In the genomic region with DNA sequence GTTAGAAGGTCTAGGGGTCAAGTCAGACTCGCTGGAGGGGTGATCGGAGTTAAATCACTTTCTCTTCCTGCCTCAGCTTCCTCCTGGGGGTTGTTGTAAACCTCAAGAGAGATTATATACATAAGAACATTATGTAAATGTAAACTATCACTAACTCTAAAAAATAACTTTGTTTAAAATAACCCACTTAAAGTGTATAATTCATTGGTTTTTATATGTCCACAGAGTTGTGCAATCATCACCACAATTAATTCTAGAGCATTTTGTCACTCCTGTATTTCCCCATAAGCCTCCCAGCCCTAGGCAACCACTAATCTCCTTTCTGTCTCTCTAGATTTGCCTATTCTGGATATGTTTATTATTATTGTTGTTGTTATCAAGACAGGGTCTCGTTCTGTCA, we compare ENCODE assay signal across 25 cellular contexts. TPM values are rescaled to one million over a fixed set of nuclear protein-coding genes. Genes with fewer than 3 reads are reported as not detected.
DNase-seq lines count a peak whose midpoint lies in the region; ATAC-seq lines count a peak whose summit lies in the region.
"Had no signal": no experiment of that assay in that cellular context is flagged by ENCODE, and none has a peak within 500 bp of the region (broad histone marks: within the 10 kb centered on the region; RNA-seq: fewer than 3 reads in every experiment).

No MANE protein-coding gene starts in this region.

- no peaks in the 10 kb centered on the region for H3K9me3 ChIP-seq in SK-N-MC (ENCODE audit: low read depth, low read length)
- H3K9me3 ChIP-seq: BE2C, left ventricle myocardium inferior, stomach, thyroid gland had no signal

- H3K9ac ChIP-seq in SK-N-MC (ENCODE audit: insufficient read length), result no peak overlapping the region

- H3K36me3 Mint-ChIP-seq in activated T-cell treated with anti-CD3 and anti-CD28 coated beads, Interleukin-2, amount 50 U/mL, for 72 hours (ENCODE audit: insufficient read depth in 2 of 2), result peaks cover 2 to 18% of the 10 kb centered on the region in 2 donors
- H3K36me3 Mint-ChIP-seq in T-cell, result peaks cover 40% of the 10 kb centered on the region

- POLR2A ChIA-PET in T-cell (lab: Charles Lee), result interaction anchor here in 1 of 2 donors (0.7 kb wide), 1 partner anchor 371 kb away, joined by 3 read pairs; no protein-coding TSS in a partner anchor

- H3K36me3 ChIP-seq in SK-N-MC (ENCODE audit: insufficient read depth, low read length), result peaks cover 48% of the 10 kb centered on the region

- CTCF ChIA-PET in T-cell (lab: Charles Lee), result no interaction called here

- peak overlapping the region; percentile 58 for H3K27ac Mint-ChIP-seq in activated T-cell treated with anti-CD3 and anti-CD28 coated beads, Interleukin-2, amount 50 U/mL, for 72 hours
- no peak overlapping the region for H3K27ac Mint-ChIP-seq in T-cell
- H3K27ac Mint-ChIP-seq: activated naive CD8-positive, alpha-beta T cell treated with anti-CD3 and anti-CD28 coated beads for 36 hours; WTC11 had no signal

- no peak overlapping the region for H3K4me3 Mint-ChIP-seq in activated T-cell treated with anti-CD3 and anti-CD28 coated beads, Interleukin-2, amount 50 U/mL, for 72 hours
- no peak overlapping the region for H3K4me3 Mint-ChIP-seq in T-cell
- H3K4me3 Mint-ChIP-seq: activated naive CD8-positive, alpha-beta T cell treated with anti-CD3 and anti-CD28 coated beads for 36 hours; WTC11 had no signal

- ATAC-seq in activated T-cell treated with anti-CD3 and anti-CD28 coated beads, Interleukin-2, amount 50 U/mL, for 72 hours (replicated peaks in 1 of 2), result no peak
- ATAC-seq in T-cell (replicated peaks in 1 of 4), result no peak
- ATAC-seq: WTC11 had no signal

- H3K4me1 Mint-ChIP-seq in activated T-cell treated with anti-CD3 and anti-CD28 coated beads, Interleukin-2, amount 50 U/mL, for 72 hours (ENCODE audit: low read depth), result no peaks in the 10 kb centered on the region
- peaks cover 0 to 8% (median 0%) of the 10 kb centered on the region in 3 donors for H3K4me1 Mint-ChIP-seq in T-cell
- H3K4me1 Mint-ChIP-seq: activated naive CD8-positive, alpha-beta T cell treated with anti-CD3 and anti-CD28 coated beads for 36 hours; WTC11 had no signal

- H3K4me3 ChIP-seq in SK-N-MC, result 0 out of 2 replicates have a peak overlapping the region, but pooled peaks have one; percentile 36
- H3K4me3 ChIP-seq: left ventricle myocardium inferior, stomach, thyroid gland had no signal

- H3K27ac ChIP-seq in SK-N-MC, result peak overlapping the region; percentile 80
- H3K27ac ChIP-seq: left ventricle myocardium inferior, stomach, thyroid gland had no signal

- H3K9me3 Mint-ChIP-seq in activated T-cell treated with anti-CD3 and anti-CD28 coated beads, Interleukin-2, amount 50 U/mL, for 72 hours, result no peaks in the 10 kb centered on the region
- H3K9me3 Mint-ChIP-seq in T-cell, result no peaks in the 10 kb centered on the region
- H3K9me3 Mint-ChIP-seq: activated naive CD8-positive, alpha-beta T cell treated with anti-CD3 and anti-CD28 coated beads for 36 hours; WTC11 had no signal

- no peak for DNase-seq in activated T-cell treated with anti-CD3 and anti-CD28 coated beads, Interleukin-2, amount 50 U/mL, for 72 hours
- DNase-seq in activated T-cell treated with anti-CD3 and anti-CD28 coated beads, Interleukin-2, amount 50 U/mL, for 1 hour, result no peak
- DNase-seq in M059J (ENCODE audit: low read depth), result peak; percentile 20
- peak; percentile 63 for DNase-seq in SK-N-MC (ENCODE audit: low read depth, low spot score)
- DNase-seq in renal cortical epithelial cell (ENCODE audit: low read depth), result peak; percentile 43
- no peak for DNase-seq in T-cell
- no peak for DNase-seq in central memory CD4-positive, alpha-beta T cell
- no peak for DNase-seq in NCI-H345 treated with DMSO at 0.1 percent for 48 hours (lab: John Stamatoyannopoulos, UW; ENCODE audit: unreplicated experiment)
- DNase-seq: activated CD8-positive, alpha-beta memory T cell treated with anti-CD3 and anti-CD28 coated beads, Interleukin-2, amount 50 U/mL, for 4 hours; activated naive CD8-positive, alpha-beta T cell treated with anti-CD3 and anti-CD28 coated beads for 36 hours; BE2C; dermis blood vessel endothelial cell; hypothalamus; left ventricle myocardium inferior; NCI-H1436 treated with DMSO at 0.1 percent for 48 hours; NCI-H446; NCI-H82; Right ventricle myocardium superior; small intestine; stimulated activated CD4-positive, alpha-beta T cell treated with anti-CD3 and anti-CD28 coated beads, Interleukin-1b, Interleukin-23, amount 100 ng/mL, for 48 hours; stimulated activated CD8-positive, alpha-beta memory T cell treated with anti-CD3 and anti-CD28 coated beads, Interleukin-4, amount 100 ng/mL, for 48 hours; stomach; T-helper 9 cell; thyroid gland had no signal

- H3K27me3 Mint-ChIP-seq in activated T-cell treated with anti-CD3 and anti-CD28 coated beads, Interleukin-2, amount 50 U/mL, for 72 hours (ENCODE audit: low read depth), result no peaks in the 10 kb centered on the region
- H3K27me3 Mint-ChIP-seq in T-cell, result no peaks in the 10 kb centered on the region
- H3K27me3 Mint-ChIP-seq: activated naive CD8-positive, alpha-beta T cell treated with anti-CD3 and anti-CD28 coated beads for 36 hours had no signal

RNA-seq across cellular contexts. Expression of a gene that starts 31.3 kb away (rescaled TPM):
- total RNA-seq in activated T-cell treated with anti-CD3 and anti-CD28 coated beads, Interleukin-2, amount 50 U/mL, for 72 hours, result 10 to 100 TPM; 12.9 to 14.9 TPM
- total RNA-seq in M059J (2014; rRNA removed; shearing (Covaris generic)), result 3.7 and 6.1 TPM in 2 replicates
- 4.5 and 9.7 TPM in 2 replicates for total RNA-seq in renal cortical epithelial cell
- under 1 TPM in 1 of 5 donors, not detected in 4; 0.38 TPM for total RNA-seq in T-cell

RNA-seq across cellular contexts. Expression of a gene that starts 45.5 kb away (rescaled TPM):
- total RNA-seq in activated T-cell treated with anti-CD3 and anti-CD28 coated beads, Interleukin-2, amount 50 U/mL, for 72 hours, result 10 to 100 TPM; 33.5 to 35.9 TPM
- total RNA-seq in M059J (2014; rRNA removed; shearing (Covaris generic)), result 29.8 and 40.8 TPM in 2 replicates
- total RNA-seq in renal cortical epithelial cell, result 16.1 and 33.2 TPM in 2 replicates
- 10 to 100 TPM; 30.6 to 45.9 (median 37.5) TPM for total RNA-seq in T-cell

RNA-seq across cellular contexts. Expression of a gene that starts 51.2 kb away (rescaled TPM):
- 1 to 10 TPM in 1 of 2 donors, under 1 TPM in 1; 0.72 to 1.7 TPM for total RNA-seq in activated T-cell treated with anti-CD3 and anti-CD28 coated beads, Interleukin-2, amount 50 U/mL, for 72 hours
- total RNA-seq in M059J (2014; rRNA removed; shearing (Covaris generic)), result not detected in 2 replicates
- total RNA-seq in renal cortical epithelial cell (0.25 and 1.0 TPM in 2 replicates), T-cell (10 to 100 TPM in 1 of 5 donors, 1 to 10 TPM in 4; 2.0 to 14.3 (median 6.8) TPM)
- total RNA-seq: dermis blood vessel endothelial cell had no signal

Comparison
In these comparisons a context has a peak if more than half of its experiments do, and no peak if none do; other contexts are left out.
1. DNase-seq: peak in M059J (single experiment), SK-N-MC (single experiment) and renal cortical epithelial cell (single experiment); none in activated T-cell treated with anti-CD3 and anti-CD28 coated beads, Interleukin-2, amount 50 U/mL, for 72 hours (0 of 2), activated T-cell treated with anti-CD3 and anti-CD28 coated beads, Interleukin-2, amount 50 U/mL, for 1 hour (single experiment), T-cell (0 of 34), central memory CD4-positive, alpha-beta T cell (single experiment) and NCI-H345 treated with DMSO at 0.1 percent for 48 hours (single experiment).